ENCODE assay signal across 9 cellular contexts in the genomic region with DNA sequence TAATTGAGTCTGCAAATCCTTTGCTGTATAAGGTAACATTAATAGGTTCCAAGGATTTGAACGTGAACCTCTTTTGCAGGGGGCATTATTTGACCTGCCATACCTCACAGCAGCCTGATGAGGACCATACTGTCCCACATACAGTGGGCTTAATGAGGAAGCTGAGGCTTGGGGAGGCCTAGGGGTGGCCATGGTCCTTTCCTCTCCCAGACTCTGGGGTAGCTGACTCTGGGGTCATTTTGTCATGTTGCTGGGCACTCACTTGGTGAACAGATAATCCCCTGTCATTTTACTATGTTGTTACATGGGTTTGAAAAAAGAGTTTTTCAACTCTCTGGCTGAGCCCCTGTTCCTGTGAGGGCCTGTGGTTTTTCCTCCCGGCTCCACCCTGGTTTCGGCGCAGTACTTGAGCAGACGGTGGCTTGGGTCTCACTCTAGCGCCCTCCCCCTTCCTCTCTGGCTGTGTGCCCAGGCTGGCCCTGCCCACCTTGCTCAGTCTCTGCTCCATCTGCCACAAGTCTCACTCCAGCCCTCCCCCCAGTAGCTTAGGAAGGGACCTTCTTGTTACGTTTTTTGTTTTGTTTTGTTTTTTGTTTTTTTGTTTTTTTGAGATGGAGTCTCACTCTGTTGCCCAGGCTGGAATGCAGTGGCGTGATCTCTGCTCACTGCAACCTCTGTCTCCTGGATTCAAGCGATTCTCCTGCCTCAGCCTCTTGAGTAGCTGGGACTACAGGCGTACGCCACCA. TPM values are rescaled to one million over a fixed set of nuclear protein-coding genes. Genes with fewer than 3 reads are reported as not detected.
DNase-seq lines count a peak whose midpoint lies in the region; ATAC-seq, FAIRE-seq and TF ChIP-seq lines count a peak whose summit lies in the region.
"Had no signal": no experiment of that assay in that cellular context is flagged by ENCODE, and none has a peak within 500 bp of the region (broad histone marks: within the 10 kb centered on the region; RNA-seq: fewer than 3 reads in every experiment).

No MANE protein-coding gene starts in this region.

- DNase-seq in CD14-positive monocyte (ENCODE audit: low spot score) = peak; percentile 46
- peak; percentile 92 for DNase-seq in MV-4-11 (lab: John Stamatoyannopoulos, UW)
- DNase-seq in SK-N-MC (ENCODE audit: low read depth, low spot score) = peak; percentile 39
- DNase-seq in activated naive CD8-positive, alpha-beta T cell treated with anti-CD3 and anti-CD28 coated beads, Interleukin-2, amount 10 ng/mL, durations not matched to agents 7 days and 5 days = peak; percentile 69
- DNase-seq in HepG2 (ENCODE audit: low spot score) = no peak
- DNase-seq in stimulated activated naive CD4-positive, alpha-beta T cell (lab: John Stamatoyannopoulos, UW) = peak; percentile 72 to 85 (median 80)

- CTCF ChIA-PET in HepG2 (lab: Yijun Ruan, JAX; ENCODE audit: low intra/inter-chr PET ratio, low total read pairs) = no interaction called here

- H3K27ac ChIP-seq in SK-N-MC = peak overlapping the region; percentile 82
- H3K27ac ChIP-seq in HepG2 (ENCODE audit: extremely low read length, insufficient read depth, low read length) = no peak overlapping the region

- H3K4me1 ChIP-seq in HepG2 (ENCODE audit: insufficient read depth, low read length) = peaks cover 22% of the 10 kb centered on the region; the same call in 1 of the 2 replicates

- H3K4me3 ChIP-seq in SK-N-MC (peak overlapping the region; percentile 58), HepG2 (replicated peaks in 1 of 3; ENCODE audit: insufficient read depth in 1 of 3, low read depth in 2 of 3, low read length in 3 of 3) (no peak overlapping the region)

- intact Hi-C loops in CD14-positive monocyte (cut with micrococcal nuclease) (loop anchor here in 1 of 2 donors (2.0 kb wide), 1 partner anchor 39 kb away; no protein-coding TSS in a partner anchor), HepG2 (cut with micrococcal nuclease; ENCODE audit: unreplicated experiment) (no loop called here)

- FAIRE-seq in HepG2 (lab: Jason Lieb, UNC) = no peak
- FAIRE-seq: endometrium had no signal

- peaks cover 0 to 8% (median 3%) of the 10 kb centered on the region in 7 donors for H3K9me3 Mint-ChIP-seq in CD14-positive monocyte
- H3K9me3 Mint-ChIP-seq in activated naive CD8-positive, alpha-beta T cell treated with anti-CD3 and anti-CD28 coated beads, Interleukin-2, amount 10 ng/mL, durations not matched to agents 7 days and 5 days = no peaks in the 10 kb centered on the region

- TF ChIP-seq POLR2A in HepG2 (IDR thresholded peaks at IDR 0.05; ENCODE audit: insufficient read depth in 1 of 2, low read depth in 2 of 2, low read length in 2 of 2) = no peak

- no peak for TF ChIP-seq RAD21 in HepG2 (CRISPR knock-in tag; IDR thresholded peaks at IDR 0.05)

- H3K79me2 ChIP-seq in HepG2 (ENCODE audit: insufficient read depth, low read length) = peaks cover 4% of the 10 kb centered on the region

- H2AFZ ChIP-seq in HepG2 (ENCODE audit: low read length) = no peak overlapping the region

- no peaks in the 10 kb centered on the region for H3K27me3 ChIP-seq in HepG2 (ENCODE audit: control insufficient read depth in 1 of 2, insufficient read depth in 2 of 2, low read length in 2 of 2)

- 87% methylated on average over 11 of the region's 11 CpGs for WGBS in HepG2 (ENCODE audit: low lambda C conversion rate)

- TF ChIP-seq CTCF in CD14-positive monocyte (IDR thresholded peaks at IDR 0.05) (no peak), HepG2 (CRISPR knock-in tag; IDR thresholded peaks at IDR 0.05) (no peak)

- H3K4me2 ChIP-seq in HepG2 (ENCODE audit: low read depth, low read length) = no peak overlapping the region

- in situ Hi-C loops in HepG2 (cut with HindIII; ENCODE audit: extremely low pct_ligation_motif_present, low pct_unique_long_range_greater_than_20kb) = no loop called here

- ATAC-seq in GM21390 (IDR thresholded peaks at IDR 0.05; ENCODE audit: unreplicated experiment) (peak; percentile 38), HepG2 (0 out of 3 replicates have a peak, but pooled peaks have one; percentile 17), GM18519 (IDR thresholded peaks at IDR 0.05; ENCODE audit: low FRiP score, unreplicated experiment) (no peak)
- peak; percentile 51 for ATAC-seq in activated naive CD8-positive, alpha-beta T cell treated with anti-CD3 and anti-CD28 coated beads, Interleukin-2, amount 10 ng/mL, durations not matched to agents 7 days and 5 days (ENCODE audit: low read depth)

- POLR2A ChIA-PET in activated naive CD8-positive, alpha-beta T cell treated with anti-CD3 and anti-CD28 coated beads, Interleukin-2, amount 10 ng/mL, durations not matched to agents 7 days and 5 days (lab: Charles Lee) = interaction anchor here (1.1 to 7.6 kb wide), 9 partner anchors 12 to 820 kb away, joined by 3 to 171 read pairs (median 8); a partner anchor contains a TSS
- POLR2A ChIA-PET in HepG2 (lab: Yijun Ruan, JAX) = no interaction called here

- peak overlapping the region; percentile 96 to 99 (median 97) for H3K27ac Mint-ChIP-seq in CD14-positive monocyte
- H3K27ac Mint-ChIP-seq in activated naive CD8-positive, alpha-beta T cell treated with anti-CD3 and anti-CD28 coated beads, Interleukin-2, amount 10 ng/mL, durations not matched to agents 7 days and 5 days = peak overlapping the region; percentile 93

- H3K36me3 ChIP-seq in SK-N-MC (ENCODE audit: insufficient read depth, low read length) (no peaks in the 10 kb centered on the region), HepG2 (replicated peaks in 1 of 2; ENCODE audit: control insufficient read depth in 1 of 2, insufficient read depth in 2 of 2, low read length in 2 of 2) (no peaks in the 10 kb centered on the region)

- H3K4me3 Mint-ChIP-seq in CD14-positive monocyte = peak overlapping the region; percentile 39 to 74
- H3K4me3 Mint-ChIP-seq in activated naive CD8-positive, alpha-beta T cell treated with anti-CD3 and anti-CD28 coated beads, Interleukin-2, amount 10 ng/mL, durations not matched to agents 7 days and 5 days = peak overlapping the region; percentile 81

- peaks cover 21 to 34% of the 10 kb centered on the region in 2 donors for H3K36me3 Mint-ChIP-seq in CD14-positive monocyte
- H3K36me3 Mint-ChIP-seq in activated naive CD8-positive, alpha-beta T cell treated with anti-CD3 and anti-CD28 coated beads, Interleukin-2, amount 10 ng/mL, durations not matched to agents 7 days and 5 days = peaks cover 32% of the 10 kb centered on the region

- peaks cover 90% of the 10 kb centered on the region for H3K4me1 Mint-ChIP-seq in CD14-positive monocyte
- H3K4me1 Mint-ChIP-seq in activated naive CD8-positive, alpha-beta T cell treated with anti-CD3 and anti-CD28 coated beads, Interleukin-2, amount 10 ng/mL, durations not matched to agents 7 days and 5 days = peaks cover 78% of the 10 kb centered on the region

- no peaks in the 10 kb centered on the region; the same call in 1 of the 2 replicates for H4K20me1 ChIP-seq in HepG2 (ENCODE audit: insufficient read depth, low read length)

- H3K9me3 ChIP-seq in SK-N-MC (ENCODE audit: low read depth, low read length) (no peaks in the 10 kb centered on the region), HepG2 (ENCODE audit: low read length) (no peaks in the 10 kb centered on the region)

- no TSS peak for BruUV-seq in HepG2 (replicated peaks; lab: Mats Ljungman, UMichigan)

- no peaks in the 10 kb centered on the region for H3K27me3 Mint-ChIP-seq in CD14-positive monocyte (ENCODE audit: low read depth in 3 of 3)
- no peaks in the 10 kb centered on the region for H3K27me3 Mint-ChIP-seq in activated naive CD8-positive, alpha-beta T cell treated with anti-CD3 and anti-CD28 coated beads, Interleukin-2, amount 10 ng/mL, durations not matched to agents 7 days and 5 days

- TF ChIP-seq EP300 in HepG2 (IDR thresholded peaks at IDR 0.05; ENCODE audit: low read depth in 2 of 2, low read length in 2 of 2) (no peak), HepG2 (CRISPR knock-in tag; IDR thresholded peaks at IDR 0.05; ENCODE audit: borderline replicate concordance) (no peak)

- peak overlapping the region; percentile 42 for H3K9ac ChIP-seq in SK-N-MC (ENCODE audit: insufficient read length)
- no peak overlapping the region for H3K9ac ChIP-seq in HepG2 (ENCODE audit: insufficient read depth, low read depth, low read length)

RNA-seq across cellular contexts. Expression of a gene that starts 21.0 kb away (rescaled TPM):
- 10 to 100 TPM; 13.7 to 20.7 TPM for polyA plus RNA-seq in CD14-positive monocyte
- total RNA-seq in activated naive CD8-positive, alpha-beta T cell treated with anti-CD3 and anti-CD28 coated beads, Interleukin-2, amount 10 ng/mL, durations not matched to agents 7 days and 5 days = 100 to 1,000 TPM; 147 to 159 TPM
- total RNA-seq in HepG2 (2016; rRNA removed; fragmentation: Illumina TruSeq; extraction: Trizol) = 7.9 and 10.9 TPM in 2 replicates
- total RNA-seq in HepG2 (2016; cell fraction: cytosol; rRNA removed; fragmentation: Illumina TruSeq; extraction: Trizol; ENCODE audit: low read depth) = 1.4 and 2.1 TPM in 2 replicates
- 7.9 and 10.3 TPM in 2 replicates for total RNA-seq in HepG2 (2016; cell fraction: insoluble cytoplasmic fraction; rRNA removed; fragmentation: Illumina TruSeq; extraction: Trizol)
- 5.0 and 5.2 TPM in 2 replicates for total RNA-seq in HepG2 (2016; cell fraction: membrane; rRNA removed; fragmentation: Illumina TruSeq; extraction: Trizol)
- 15.4 and 17.5 TPM in 2 replicates for total RNA-seq in HepG2 (2016; cell fraction: nucleus; rRNA removed; fragmentation: Illumina TruSeq; extraction: Trizol)
- polyA plus RNA-seq in HepG2 (2011; rRNA removed) = 10.1 and 14.2 TPM in 2 replicates
- polyA plus RNA-seq in HepG2 (2011; cell fraction: cytosol; rRNA removed) = 6.9 and 8.5 TPM in 2 replicates
- 48.2 and 51.5 TPM in 2 replicates for polyA plus RNA-seq in HepG2 (2011; cell fraction: nucleus; rRNA removed)
- polyA plus RNA-seq in HepG2 (2012) = 7.2 and 8.8 TPM in 2 replicates
- polyA plus RNA-seq in HepG2 (2016; cell fraction: cytosol; fragmentation: Illumina TruSeq; extraction: Trizol; ENCODE audit: low read depth) = 0.58 and 0.63 TPM in 2 replicates
- polyA plus RNA-seq in HepG2 (2016; cell fraction: insoluble cytoplasmic fraction; fragmentation: Illumina TruSeq; extraction: Trizol; ENCODE audit: low read depth) = 4.8 and 5.7 TPM in 2 replicates
- polyA plus RNA-seq in HepG2 (2016; cell fraction: membrane; fragmentation: Illumina TruSeq; extraction: Trizol; ENCODE audit: low read depth) = 1.7 and 1.9 TPM in 2 replicates
- polyA plus RNA-seq in HepG2 (2016; cell fraction: nucleus; fragmentation: Illumina TruSeq; extraction: Trizol; ENCODE audit: insufficient read depth, low read depth) = 13.1 and 16.7 TPM in 2 replicates
- polyA minus RNA-seq in HepG2 (2011; rRNA and poly(A)+ RNA removed; ENCODE audit: low replicate concordance) = 53.3 and 60.1 TPM in 2 replicates
- polyA minus RNA-seq in HepG2 (2011; cell fraction: cytosol; rRNA and poly(A)+ RNA removed) = 8.1 and 11.8 TPM in 2 replicates
- 56.7 and 68.1 TPM in 2 replicates for polyA minus RNA-seq in HepG2 (2011; cell fraction: nucleus; rRNA and poly(A)+ RNA removed)

Comparison
In these comparisons a context has a peak if more than half of its experiments do, and no peak if none do; other contexts are left out.
1. RNA of a gene that starts 21.0 kb away (total RNA-seq): 147 to 159 TPM in activated naive CD8-positive, alpha-beta T cell treated with anti-CD3 and anti-CD28 coated beads, Interleukin-2, amount 10 ng/mL, durations not matched to agents 7 days and 5 days; 1.4 to 17.5 TPM in HepG2; every median in the first group is over 4 times any median in the second.